Comparison of ENCODE assay signal across 8 cellular contexts in the genomic region with DNA sequence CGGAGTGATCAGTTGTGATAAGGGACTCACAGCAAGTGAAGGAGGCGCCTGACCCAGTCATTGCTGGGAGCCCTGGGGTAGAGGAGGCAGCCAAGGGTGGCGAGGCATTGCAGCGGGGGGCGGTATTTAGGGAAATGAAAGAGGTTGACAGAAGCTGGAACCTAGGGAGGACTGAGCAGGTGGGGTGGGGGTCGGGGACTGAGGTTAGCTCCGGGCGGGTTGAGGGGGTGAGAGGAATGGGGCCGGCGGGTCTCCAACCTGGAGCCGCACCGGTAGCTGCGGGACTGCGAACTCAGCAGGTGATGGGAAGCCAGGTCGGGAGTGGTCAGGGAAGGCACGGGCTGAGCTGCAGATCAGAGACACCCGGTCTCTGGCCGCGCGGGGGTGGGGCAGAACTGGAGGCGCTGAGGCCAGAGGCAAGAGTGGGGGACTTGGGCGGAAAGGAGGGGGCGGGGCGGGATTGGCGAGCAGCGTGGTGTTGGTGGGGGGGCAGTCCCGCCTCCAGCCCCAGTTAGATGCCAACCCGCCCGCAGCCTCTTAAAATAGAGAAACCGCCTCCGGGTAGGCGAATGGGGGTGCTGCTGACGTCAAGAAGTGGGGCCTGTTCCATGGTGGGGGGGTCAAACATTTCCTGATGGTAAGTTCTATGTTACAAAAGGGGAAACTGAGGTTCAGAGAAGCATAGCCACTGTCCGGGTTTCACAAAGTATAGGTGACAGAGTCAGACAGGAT. TPM values are rescaled to one million over a fixed set of nuclear protein-coding genes. Genes with fewer than 3 reads are reported as not detected.
DNase-seq lines count a peak whose midpoint lies in the region; ATAC-seq and TF ChIP-seq lines count a peak whose summit lies in the region.

No MANE protein-coding gene starts in this region.

- no peaks in the 10 kb centered on the region for H3K36me3 ChIP-seq in upper lobe of right lung

- ATAC-seq in HG03135 (IDR thresholded peaks at IDR 0.05; ENCODE audit: unreplicated experiment) (peak; percentile 49), upper lobe of right lung (peak; percentile 1)

- H3K27ac ChIP-seq in upper lobe of right lung, result no peak overlapping the region

- no peak for TF ChIP-seq CTCF in upper lobe of right lung (IDR thresholded peaks at IDR 0.05)

- intact Hi-C loops in upper lobe of right lung (cut with DNase I), result no loop called here

- H3K4me3 ChIP-seq in iPS-11a (ENCODE audit: low read depth, low read length), result peak overlapping the region; percentile 13
- peak overlapping the region; percentile 54 for H3K4me3 ChIP-seq in upper lobe of right lung

- H3K9me3 ChIP-seq in upper lobe of right lung, result no peaks in the 10 kb centered on the region

- H3K4me1 ChIP-seq in upper lobe of right lung, result peaks cover 22% of the 10 kb centered on the region

- H3K27me3 ChIP-seq in upper lobe of right lung, result no peaks in the 10 kb centered on the region

- DNase-seq in stimulated activated CD4-positive, alpha-beta T cell treated with anti-CD3 and anti-CD28 coated beads, Interleukin-4, amount 100 ng/mL, for 1 hour, result peak; percentile 33
- no peak for DNase-seq in stimulated activated CD4-positive, alpha-beta T cell treated with anti-CD3 and anti-CD28 coated beads, Interleukin-1b, Interleukin-23, amount 100 ng/mL, for 48 hours
- DNase-seq in activated CD4-positive, alpha-beta T cell treated with anti-CD3 and anti-CD28 coated beads, Interleukin-2, amount 50 U/mL, for 1 hour, result peak; percentile 39
- peak; percentile 71 for DNase-seq in upper lobe of right lung
- DNase-seq in HPDE6-E6E7 (ENCODE audit: extremely low spot score), result no peak
- no peak for DNase-seq in NCI-H510A (lab: John Stamatoyannopoulos, UW)

RNA-seq across cellular contexts. Expression of gene MAST3, which starts 1.5 kb away (rescaled TPM):
- 23.1 TPM for total RNA-seq in upper lobe of right lung

RNA-seq across cellular contexts. Expression of gene IL12RB1, which starts 12.3 kb away (rescaled TPM):
- total RNA-seq in upper lobe of right lung, result 6.2 TPM

RNA-seq across cellular contexts. Expression of gene PIK3R2, which starts 53.9 kb away (rescaled TPM):
- 24.2 TPM for total RNA-seq in upper lobe of right lung

Comparison
In these comparisons a context has a peak if more than half of its experiments do, and no peak if none do; other contexts are left out.
1. DNase-seq: peak in stimulated activated CD4-positive, alpha-beta T cell treated with anti-CD3 and anti-CD28 coated beads, Interleukin-4, amount 100 ng/mL, for 1 hour (single experiment), activated CD4-positive, alpha-beta T cell treated with anti-CD3 and anti-CD28 coated beads, Interleukin-2, amount 50 U/mL, for 1 hour (single experiment) and upper lobe of right lung (single experiment); none in stimulated activated CD4-positive, alpha-beta T cell treated with anti-CD3 and anti-CD28 coated beads, Interleukin-1b, Interleukin-23, amount 100 ng/mL, for 48 hours (single experiment), HPDE6-E6E7 (single experiment) and NCI-H510A (single experiment).